Comparison of ENCODE assay signal across 21 cellular contexts in genomic region chr2:57330447-57330846, GRCh38.
DNase-seq lines count a peak whose midpoint lies in the region; ATAC-seq and TF ChIP-seq lines count a peak whose summit lies in the region.
"Had no signal": no experiment of that assay in that cellular context is flagged by ENCODE, and none has a peak within 500 bp of the region (broad histone marks: within the 10 kb centered on the region; RNA-seq: fewer than 3 reads in every experiment).

No MANE protein-coding gene starts in this region.

- TF ChIP-seq CTCF in GM23338 (conservative IDR thresholded peaks at IDR 0.05; ENCODE audit: low read depth in 2 of 2) (no peak), RWPE1 (conservative IDR thresholded peaks at IDR 0.05; ENCODE audit: low read depth) (no peak), fibroblast of villous mesenchyme (IDR thresholded peaks at IDR 0.05; ENCODE audit: insufficient read depth, low read depth, low read length) (no peak), retinal pigment epithelial cell (conservative IDR thresholded peaks at IDR 0.05; ENCODE audit: low read depth, low read length) (no peak), PC-9 (conservative IDR thresholded peaks at IDR 0.05) (no peak), omental fat pad (IDR thresholded peaks at IDR 0.05) (no peak)

- H3K9me2 ChIP-seq in GM23338 (ENCODE audit: insufficient read depth) (no peaks in the 10 kb centered on the region), PC-9 (ENCODE audit: insufficient read depth) (no peaks in the 10 kb centered on the region; the same call in 1 of the 2 replicates)

- no peak overlapping the region for H3K4me3 ChIP-seq in GM23338
- no peak overlapping the region for H3K4me3 ChIP-seq in fibroblast of villous mesenchyme (ENCODE audit: low read depth, low read length)
- H3K4me3 ChIP-seq in retinal pigment epithelial cell (ENCODE audit: low read length), result no peak overlapping the region
- no peak overlapping the region for H3K4me3 ChIP-seq in PC-9
- H3K4me3 ChIP-seq: ascending aorta had no signal

- 0 out of 2 replicates have a peak, but pooled peaks cover 3% of the 10 kb centered on the region for H3K9me3 ChIP-seq in PC-9 (ENCODE audit: insufficient read depth, low read depth)
- H3K9me3 ChIP-seq: ascending aorta had no signal

- no peak for TF ChIP-seq POLR2A in erythroblast (IDR thresholded peaks at IDR 0.05; ENCODE audit: low read length)

- no peaks in the 10 kb centered on the region; the same call in 2 of the 3 replicates for H3K36me3 Mint-ChIP-seq in GM23338 (ENCODE audit: low read depth)
- H3K36me3 Mint-ChIP-seq: CD14-positive monocyte, type B pancreatic cell had no signal

- ATAC-seq in GM23338, result no peak
- no peak for ATAC-seq in omental fat pad (ENCODE audit: low FRiP score)
- ATAC-seq: right cardiac atrium; stimulated activated naive CD8-positive, alpha-beta T cell treated with anti-CD3 and anti-CD28 coated beads, Interleukin-15, amount 100 ng/mL, for 72 hours had no signal

- H3K4me1 Mint-ChIP-seq in GM23338, result 0 out of 3 replicates have a peak, but pooled peaks cover 2% of the 10 kb centered on the region
- H3K4me1 Mint-ChIP-seq: CD14-positive monocyte; stimulated activated naive CD8-positive, alpha-beta T cell treated with anti-CD3 and anti-CD28 coated beads, Interleukin-15, amount 100 ng/mL, for 72 hours had no signal

- H3K36me3 ChIP-seq in GM23338 (ENCODE audit: insufficient read depth), result no peaks in the 10 kb centered on the region
- no peaks in the 10 kb centered on the region for H3K36me3 ChIP-seq in PC-9 (ENCODE audit: low read depth)
- H3K36me3 ChIP-seq: ascending aorta had no signal

- POLR2A ChIA-PET in RWPE1 (lab: Yijun Ruan, JAX; ENCODE audit: low non-redundant PET) (no interaction called here), PC-9 (lab: Charles Lee; ENCODE audit: unreplicated experiment) (no interaction called here)

- H3K9me3 Mint-ChIP-seq in GM23338, result peaks cover 3% of the 10 kb centered on the region; the same call in 1 of the 3 replicates
- H3K9me3 Mint-ChIP-seq: type B pancreatic cell had no signal

- no peaks in the 10 kb centered on the region for H3K4me1 ChIP-seq in GM23338 (ENCODE audit: insufficient read depth)
- 0 out of 2 replicates have a peak, but pooled peaks cover 6% of the 10 kb centered on the region for H3K4me1 ChIP-seq in PC-9 (replicated peaks; ENCODE audit: insufficient read depth)
- H3K4me1 ChIP-seq: ascending aorta had no signal

- H4K20me1 ChIP-seq in GM23338 (replicated peaks; ENCODE audit: insufficient read depth) (no peaks in the 10 kb centered on the region), PC-9 (ENCODE audit: insufficient read depth) (no peaks in the 10 kb centered on the region)

- H3K79me2 ChIP-seq in GM23338 (replicated peaks; ENCODE audit: insufficient read depth) (no peaks in the 10 kb centered on the region), PC-9 (ENCODE audit: low read depth) (no peaks in the 10 kb centered on the region)

- H3K27ac ChIP-seq in GM23338 (ENCODE audit: low read depth) (no peak overlapping the region), RWPE1 (no peak overlapping the region), PC-9 (no peak overlapping the region)
- H3K27ac ChIP-seq: ascending aorta, epithelial cell of prostate had no signal

- H3K27me3 ChIP-seq in GM23338 (ENCODE audit: insufficient read depth) (no peaks in the 10 kb centered on the region), PC-9 (ENCODE audit: insufficient read depth, low read depth) (no peaks in the 10 kb centered on the region)
- H3K27me3 ChIP-seq: ascending aorta had no signal

- no peak overlapping the region for H2AFZ ChIP-seq in GM23338
- no peak overlapping the region for H2AFZ ChIP-seq in PC-9

- CTCF ChIA-PET in RWPE1 (lab: Yijun Ruan, JAX) (no interaction called here), PC-9 (lab: Charles Lee) (no interaction called here)

- H3K4me2 ChIP-seq in GM23338 (no peak overlapping the region), PC-9 (no peak overlapping the region)

- H3F3A ChIP-seq in GM23338 (replicated peaks; ENCODE audit: low read depth) (no peaks in the 10 kb centered on the region), PC-9 (ENCODE audit: insufficient read depth, low read depth) (no peaks in the 10 kb centered on the region)

- intact Hi-C loops in PC-9 (cut with micrococcal nuclease; ENCODE audit: unreplicated experiment), result no loop called here

- no peak overlapping the region for H3K27ac Mint-ChIP-seq in GM23338
- H3K27ac Mint-ChIP-seq: CD14-positive monocyte; stimulated activated naive CD8-positive, alpha-beta T cell treated with anti-CD3 and anti-CD28 coated beads, Interleukin-15, amount 100 ng/mL, for 72 hours; T-helper 2 cell treated with Interferon-gamma antibody and Interleukin-4, amounts not matched to agents 5 μg/mL and 100 μg/mL, for 36 hours; type B pancreatic cell had no signal

- no peaks in the 10 kb centered on the region for H3K27me3 Mint-ChIP-seq in GM23338 (ENCODE audit: insufficient read depth, low read depth, poor library complexity)
- H3K27me3 Mint-ChIP-seq: stimulated activated naive CD8-positive, alpha-beta T cell treated with anti-CD3 and anti-CD28 coated beads, Interleukin-15, amount 100 ng/mL, for 72 hours; type B pancreatic cell had no signal

- DNase-seq in GM23338 (ENCODE audit: low spot score) (peak; percentile 8), RWPE1 (ENCODE audit: low spot score) (peak; percentile 20), fibroblast of villous mesenchyme (ENCODE audit: low read depth) (peak; percentile 24), retinal pigment epithelial cell (ENCODE audit: low read depth) (peak; percentile 30), GDM1 (lab: John Stamatoyannopoulos, UW) (no peak), PC-9 (no peak), erythroblast (lab: John Stamatoyannopoulos, UW) (no peak), omental fat pad (ENCODE audit: low spot score) (no peak)
- DNase-seq: activated CD4-positive, alpha-beta T cell treated with anti-CD3 and anti-CD28 coated beads for 1 hour; activated effector memory CD4-positive, alpha-beta T cell treated with anti-CD3 and anti-CD28 coated beads, Interleukin-2, amount 50 U/mL, for 16 hours; DMS79; MV-4-11; NCI-H2029; NCI-H510A; right cardiac atrium; stimulated activated naive CD8-positive, alpha-beta T cell treated with anti-CD3 and anti-CD28 coated beads, Interleukin-15, amount 100 ng/mL, for 72 hours had no signal

- H3K4me3 Mint-ChIP-seq in GM23338, result no peak overlapping the region
- H3K4me3 Mint-ChIP-seq: CD14-positive monocyte; stimulated activated naive CD8-positive, alpha-beta T cell treated with anti-CD3 and anti-CD28 coated beads, Interleukin-15, amount 100 ng/mL, for 72 hours; T-helper 2 cell treated with Interferon-gamma antibody and Interleukin-4, amounts not matched to agents 5 μg/mL and 100 μg/mL, for 36 hours; type B pancreatic cell had no signal

- no TSS peak for BruUV-seq in PC-9 (replicated peaks; lab: Mats Ljungman, UMichigan)

TF ChIP-seq in GM23338, 12 proteins besides CTCF, POLR2A, EP300 and RAD21 (continues in another document):
- TF ChIP-seq ZNF331 (CRISPR knock-in tag; IDR thresholded peaks at IDR 0.05; ENCODE audit: low read depth) (no peak), JUNB (IDR thresholded peaks at IDR 0.05; ENCODE audit: unreplicated experiment) (no peak), POLR2AphosphoS5 (IDR thresholded peaks at IDR 0.05; ENCODE audit: low read depth) (no peak), EZH2phosphoT487 (IDR thresholded peaks at IDR 0.05; ENCODE audit: unreplicated experiment) (no peak), ZNF114 (CRISPR knock-in tag; IDR thresholded peaks at IDR 0.05) (no peak)
- TF ChIP-seq, protein P1, sequence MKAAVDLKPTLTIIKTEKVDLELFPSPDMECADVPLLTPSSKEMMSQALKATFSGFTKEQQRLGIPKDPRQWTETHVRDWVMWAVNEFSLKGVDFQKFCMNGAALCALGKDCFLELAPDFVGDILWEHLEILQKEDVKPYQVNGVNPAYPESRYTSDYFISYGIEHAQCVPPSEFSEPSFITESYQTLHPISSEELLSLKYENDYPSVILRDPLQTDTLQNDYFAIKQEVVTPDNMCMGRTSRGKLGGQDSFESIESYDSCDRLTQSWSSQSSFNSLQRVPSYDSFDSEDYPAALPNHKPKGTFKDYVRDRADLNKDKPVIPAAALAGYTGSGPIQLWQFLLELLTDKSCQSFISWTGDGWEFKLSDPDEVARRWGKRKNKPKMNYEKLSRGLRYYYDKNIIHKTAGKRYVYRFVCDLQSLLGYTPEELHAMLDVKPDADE (IDR thresholded peaks at IDR 0.05), result no peak

Comparison
In these comparisons a context has a peak if more than half of its experiments do, and no peak if none do; other contexts are left out.
1. DNase-seq: peak in GM23338 (single experiment), RWPE1 (single experiment), fibroblast of villous mesenchyme (single experiment) and retinal pigment epithelial cell (single experiment); none in GDM1 (single experiment), PC-9 (0 of 2), erythroblast (0 of 2) and omental fat pad (single experiment).